ENCODE assay signal across 27 cellular contexts in the genomic region with DNA sequence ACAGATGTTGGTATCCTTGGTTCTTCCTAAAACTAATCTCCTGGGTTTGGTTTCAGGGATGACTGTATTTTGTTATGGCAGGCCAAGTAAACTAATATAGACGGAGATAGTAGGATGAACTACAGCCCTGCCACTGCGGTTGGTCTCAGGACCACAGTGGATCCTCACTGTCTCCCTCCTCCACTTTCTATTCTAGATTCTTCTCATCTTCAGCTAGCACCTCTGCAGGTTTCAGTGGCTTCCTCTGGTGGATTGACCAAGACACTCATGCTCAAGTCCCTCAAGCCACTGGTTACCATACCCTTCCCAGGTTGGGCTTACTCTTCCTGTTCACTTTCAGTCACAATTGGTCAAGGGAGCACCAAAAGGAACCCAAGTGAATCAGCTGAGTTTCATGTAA.
"Had no signal": no experiment of that assay in that cellular context is flagged by ENCODE, and none has a peak within 500 bp of the region (broad histone marks: within the 10 kb centered on the region; RNA-seq: fewer than 3 reads in every experiment).

No MANE protein-coding gene starts in this region.

- DNase-seq: stimulated activated CD4-positive, alpha-beta T cell treated with anti-CD3 and anti-CD28 coated beads, Interleukin-2, amount 100 ng/mL, for 48 hours; stimulated activated CD4-positive, alpha-beta T cell treated with anti-CD3 and anti-CD28 coated beads, Interleukin-4, amount 100 ng/mL, for 1 hour; stimulated activated CD4-positive, alpha-beta T cell treated with anti-CD3 and anti-CD28 coated beads, Interleukin-4, amount 100 ng/mL, for 24 hours; stimulated activated CD4-positive, alpha-beta T cell treated with anti-CD3 and anti-CD28 coated beads, Interleukin-4, amount 100 ng/mL, for 4 hours; stimulated activated CD8-positive, alpha-beta memory T cell treated with anti-CD3 and anti-CD28 coated beads, Interleukin-4, amount 100 ng/mL, for 48 hours; stimulated activated naive B cell treated with anti-CD40 and anti-IgM and Interleukin-4, amounts not matched to agents 10 μg/mL and 1 μg/mL and 100 μg/mL, for 72 hours; stimulated activated naive CD4-positive, alpha-beta T cell; stimulated activated naive CD4-positive, alpha-beta T cell treated with Interleukin-2 at 50 U/mL for 16 hours; stimulated activated naive CD8-positive, alpha-beta T cell treated with anti-CD3 and anti-CD28 coated beads, Interleukin-15, amount 100 ng/mL, for 72 hours; stimulated activated naive CD8-positive, alpha-beta T cell treated with anti-CD3 and anti-CD28 coated beads, Interleukin-15, Interleukin-2, amounts not matched to agents 100 U/mL and 50 U/mL, for 24 hours; stomach; substantia nigra; testis; thyroid gland; tibial artery; transverse colon; trophoblast cell; upper lobe of left lung; upper lobe of right lung; uterus had no signal

- ATAC-seq: stimulated activated effector memory CD8-positive, alpha-beta T cell treated with anti-CD3 and anti-CD28 coated beads, Interleukin-12 subunit alpha, Interleukin-12 subunit beta, amount 100 ng/mL, for 72 hours; stimulated activated memory B cell treated with anti-CD40 and anti-IgM and Interleukin-4, amounts not matched to agents 10 μg/mL and 1 μg/mL and 100 μg/mL, for 72 hours; stimulated activated naive B cell treated with anti-CD40 and anti-IgM and Interleukin-4, amounts not matched to agents 10 μg/mL and 1 μg/mL and 100 μg/mL, for 72 hours; stimulated activated naive CD8-positive, alpha-beta T cell treated with anti-CD3 and anti-CD28 coated beads, Interleukin-15, amount 100 ng/mL, for 72 hours; stimulated activated naive CD8-positive, alpha-beta T cell treated with anti-CD3 and anti-CD28 coated beads, Interleukin-15, Interleukin-2, amounts not matched to agents 100 U/mL and 50 U/mL, for 24 hours; upper lobe of right lung had no signal

- H3K4me1 ChIP-seq: stomach, suprapubic skin, testis, thyroid gland, tibial artery, tibial nerve, transverse colon, upper lobe of left lung, upper lobe of right lung, uterus, vagina had no signal

- FAIRE-seq: urothelium cell line had no signal

- H3K9me3 ChIP-seq: stomach, suprapubic skin, testis, thoracic aorta, thyroid gland, tibial artery, tibial nerve, transverse colon, upper lobe of left lung, upper lobe of right lung, uterus, vagina had no signal

- H3K27ac ChIP-seq: stomach, suprapubic skin, testis, thoracic aorta, thyroid gland, tibial artery, tibial nerve, transverse colon, upper lobe of left lung, upper lobe of right lung, uterus, vagina had no signal

- H3K36me3 ChIP-seq: stomach, suprapubic skin, thoracic aorta, thyroid gland, tibial artery, tibial nerve, transverse colon, upper lobe of left lung, upper lobe of right lung, uterus, vagina had no signal

- H3K4me3 ChIP-seq: stomach, suprapubic skin, testis, thoracic aorta, thyroid gland, tibial artery, tibial nerve, transverse colon, upper lobe of left lung, upper lobe of right lung, uterus, vagina had no signal

- H3K27me3 ChIP-seq: stomach, suprapubic skin, testis, thyroid gland, tibial artery, tibial nerve, transverse colon, upper lobe of left lung, upper lobe of right lung, uterus, vagina had no signal
